ENCODE assay signal across 2 cellular contexts in the genomic region with DNA sequence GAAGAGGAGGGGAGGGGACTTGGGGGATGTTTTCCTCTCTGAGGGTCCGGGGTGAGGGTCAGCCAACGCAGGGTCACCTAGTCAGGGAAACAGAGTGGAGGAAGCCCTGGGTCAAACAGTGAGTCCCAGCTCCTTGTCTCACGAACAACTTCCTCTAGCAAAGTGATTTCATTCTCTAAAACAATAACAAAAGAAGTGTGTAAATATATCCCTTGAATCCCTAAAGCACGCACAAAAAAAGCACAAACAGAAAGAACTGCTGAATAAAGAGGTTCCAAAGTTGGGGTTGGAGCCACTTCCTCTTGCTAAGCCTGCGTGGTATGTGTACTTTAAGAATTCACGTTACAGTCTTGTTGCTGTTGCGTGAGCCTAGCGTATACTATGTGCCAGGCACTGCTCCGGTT.
TF ChIP-seq lines count a peak whose summit lies in the region.

No MANE protein-coding gene starts in this region.

TF ChIP-seq in HepG2, 621 proteins besides CTCF, POLR2A, EP300 and RAD21 (continues in another document):
- TF ChIP-seq ZBTB2 (CRISPR knock-in tag; IDR thresholded peaks at IDR 0.05; ENCODE audit: low read depth): no peak
- TF ChIP-seq ZNF780A (CRISPR knock-in tag; IDR thresholded peaks at IDR 0.05): no peak
- no peak for TF ChIP-seq ZNF263 (CRISPR knock-in tag; IDR thresholded peaks at IDR 0.05)
- no peak for TF ChIP-seq GPN1 (CRISPR knock-in tag; IDR thresholded peaks at IDR 0.05; ENCODE audit: borderline replicate concordance)
- no peak for TF ChIP-seq SETDB1 (CRISPR knock-in tag; IDR thresholded peaks at IDR 0.05; ENCODE audit: borderline replicate concordance)
- no peak for TF ChIP-seq SMAD3 (CRISPR knock-in tag; IDR thresholded peaks at IDR 0.05)
- no peak for TF ChIP-seq FOXC1 (CRISPR knock-in tag; IDR thresholded peaks at IDR 0.05; ENCODE audit: borderline replicate concordance)
- TF ChIP-seq, protein P1, sequence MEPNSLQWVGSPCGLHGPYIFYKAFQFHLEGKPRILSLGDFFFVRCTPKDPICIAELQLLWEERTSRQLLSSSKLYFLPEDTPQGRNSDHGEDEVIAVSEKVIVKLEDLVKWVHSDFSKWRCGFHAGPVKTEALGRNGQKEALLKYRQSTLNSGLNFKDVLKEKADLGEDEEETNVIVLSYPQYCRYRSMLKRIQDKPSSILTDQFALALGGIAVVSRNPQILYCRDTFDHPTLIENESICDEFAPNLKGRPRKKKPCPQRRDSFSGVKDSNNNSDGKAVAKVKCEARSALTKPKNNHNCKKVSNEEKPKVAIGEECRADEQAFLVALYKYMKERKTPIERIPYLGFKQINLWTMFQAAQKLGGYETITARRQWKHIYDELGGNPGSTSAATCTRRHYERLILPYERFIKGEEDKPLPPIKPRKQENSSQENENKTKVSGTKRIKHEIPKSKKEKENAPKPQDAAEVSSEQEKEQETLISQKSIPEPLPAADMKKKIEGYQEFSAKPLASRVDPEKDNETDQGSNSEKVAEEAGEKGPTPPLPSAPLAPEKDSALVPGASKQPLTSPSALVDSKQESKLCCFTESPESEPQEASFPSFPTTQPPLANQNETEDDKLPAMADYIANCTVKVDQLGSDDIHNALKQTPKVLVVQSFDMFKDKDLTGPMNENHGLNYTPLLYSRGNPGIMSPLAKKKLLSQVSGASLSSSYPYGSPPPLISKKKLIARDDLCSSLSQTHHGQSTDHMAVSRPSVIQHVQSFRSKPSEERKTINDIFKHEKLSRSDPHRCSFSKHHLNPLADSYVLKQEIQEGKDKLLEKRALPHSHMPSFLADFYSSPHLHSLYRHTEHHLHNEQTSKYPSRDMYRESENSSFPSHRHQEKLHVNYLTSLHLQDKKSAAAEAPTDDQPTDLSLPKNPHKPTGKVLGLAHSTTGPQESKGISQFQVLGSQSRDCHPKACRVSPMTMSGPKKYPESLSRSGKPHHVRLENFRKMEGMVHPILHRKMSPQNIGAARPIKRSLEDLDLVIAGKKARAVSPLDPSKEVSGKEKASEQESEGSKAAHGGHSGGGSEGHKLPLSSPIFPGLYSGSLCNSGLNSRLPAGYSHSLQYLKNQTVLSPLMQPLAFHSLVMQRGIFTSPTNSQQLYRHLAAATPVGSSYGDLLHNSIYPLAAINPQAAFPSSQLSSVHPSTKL (CRISPR knock-in tag; IDR thresholded peaks at IDR 0.05): peak; percentile 24; the same call in 1 of the 2 replicates
- TF ChIP-seq SOX6 (IDR thresholded peaks at IDR 0.05): no peak
- TF ChIP-seq SOX6 (CRISPR knock-in tag; IDR thresholded peaks at IDR 0.05): 0 out of 2 replicates have a peak, but pooled peaks have one; percentile 29
- TF ChIP-seq ATF4 (CRISPR knock-in tag; IDR thresholded peaks at IDR 0.05): 0 out of 4 replicates have a peak, but pooled peaks of 1 of the 2 experiments have one; percentile 24
- TF ChIP-seq NFIB (CRISPR knock-in tag; IDR thresholded peaks at IDR 0.05; ENCODE audit: borderline replicate concordance): no peak
- TF ChIP-seq, protein P2, sequence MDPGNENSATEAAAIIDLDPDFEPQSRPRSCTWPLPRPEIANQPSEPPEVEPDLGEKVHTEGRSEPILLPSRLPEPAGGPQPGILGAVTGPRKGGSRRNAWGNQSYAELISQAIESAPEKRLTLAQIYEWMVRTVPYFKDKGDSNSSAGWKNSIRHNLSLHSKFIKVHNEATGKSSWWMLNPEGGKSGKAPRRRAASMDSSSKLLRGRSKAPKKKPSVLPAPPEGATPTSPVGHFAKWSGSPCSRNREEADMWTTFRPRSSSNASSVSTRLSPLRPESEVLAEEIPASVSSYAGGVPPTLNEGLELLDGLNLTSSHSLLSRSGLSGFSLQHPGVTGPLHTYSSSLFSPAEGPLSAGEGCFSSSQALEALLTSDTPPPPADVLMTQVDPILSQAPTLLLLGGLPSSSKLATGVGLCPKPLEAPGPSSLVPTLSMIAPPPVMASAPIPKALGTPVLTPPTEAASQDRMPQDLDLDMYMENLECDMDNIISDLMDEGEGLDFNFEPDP (CRISPR knock-in tag; conservative IDR thresholded peaks at IDR 0.05): no peak
- TF ChIP-seq TEAD3 (CRISPR knock-in tag; optimal IDR thresholded peaks at IDR 0.05; ENCODE audit: borderline replicate concordance): peak; percentile 58
- no peak for TF ChIP-seq ZNF577 (CRISPR knock-in tag; IDR thresholded peaks at IDR 0.05; ENCODE audit: borderline replicate concordance, low read depth)
- TF ChIP-seq, protein P3, sequence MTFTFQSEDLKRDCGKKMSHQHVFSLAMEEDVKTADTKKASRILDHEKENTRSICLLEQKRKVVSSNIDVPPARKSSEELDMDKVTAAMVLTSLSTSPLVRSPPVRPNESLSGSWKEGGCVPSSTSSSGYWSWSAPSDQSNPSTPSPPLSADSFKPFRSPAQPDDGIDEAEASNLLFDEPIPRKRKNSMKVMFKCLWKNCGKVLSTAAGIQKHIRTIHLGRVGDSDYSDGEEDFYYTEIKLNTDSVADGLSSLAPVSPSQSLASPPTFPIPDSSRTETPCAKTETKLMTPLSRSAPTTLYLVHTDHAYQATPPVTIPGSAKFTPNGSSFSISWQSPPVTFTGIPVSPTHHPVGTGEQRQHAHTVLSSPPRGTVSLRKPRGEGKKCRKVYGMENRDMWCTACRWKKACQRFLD (CRISPR knock-in tag; IDR thresholded peaks at IDR 0.05; ENCODE audit: borderline replicate concordance): no peak
- TF ChIP-seq ZNF264 (CRISPR knock-in tag; IDR thresholded peaks at IDR 0.05): no peak
- no peak for TF ChIP-seq ZNF558 (CRISPR knock-in tag; IDR thresholded peaks at IDR 0.05; ENCODE audit: borderline replicate concordance)
- no peak for TF ChIP-seq NCOA2 (CRISPR knock-in tag; IDR thresholded peaks at IDR 0.05)
- no peak for TF ChIP-seq PHF21A (CRISPR knock-in tag; IDR thresholded peaks at IDR 0.05)
- TF ChIP-seq ZNF674 (CRISPR knock-in tag; IDR thresholded peaks at IDR 0.05; ENCODE audit: low read depth): no peak
- TF ChIP-seq KLF12 (CRISPR knock-in tag; IDR thresholded peaks at IDR 0.05; ENCODE audit: borderline replicate concordance): no peak
- peak; percentile 40; the same call in 1 of the 2 replicates for TF ChIP-seq SOX5 (CRISPR knock-in tag; IDR thresholded peaks at IDR 0.05; ENCODE audit: borderline replicate concordance)

TF ChIP-seq in HEK293T, 16 proteins besides CTCF, POLR2A, EP300 and RAD21:
- TF ChIP-seq TARDBP (IDR thresholded peaks at IDR 0.05) (no peak), HDGF (IDR thresholded peaks at IDR 0.05; ENCODE audit: borderline replicate concordance) (no peak), BHLHE40 (IDR thresholded peaks at IDR 0.05; ENCODE audit: borderline replicate concordance) (no peak), PKNOX1 (IDR thresholded peaks at IDR 0.05) (no peak), FOXM1 (IDR thresholded peaks at IDR 0.05; ENCODE audit: borderline replicate concordance) (no peak), FOXA1 (IDR thresholded peaks at IDR 0.05) (no peak), NFRKB (IDR thresholded peaks at IDR 0.05) (no peak), FOXK2 (IDR thresholded peaks at IDR 0.05) (no peak), L3MBTL2 (conservative IDR thresholded peaks at IDR 0.05) (no peak), LEF1 (IDR thresholded peaks at IDR 0.05; ENCODE audit: borderline replicate concordance) (no peak), SUZ12 (IDR thresholded peaks at IDR 0.05) (no peak), ZNF384 (IDR thresholded peaks at IDR 0.05) (no peak), SP1 (IDR thresholded peaks at IDR 0.05) (no peak), ELF4 (IDR thresholded peaks at IDR 0.05) (no peak), ARNT (IDR thresholded peaks at IDR 0.05) (no peak), CTBP1 (IDR thresholded peaks at IDR 0.05; ENCODE audit: borderline replicate concordance) (no peak)
